Comparison of ENCODE assay signal across 8 cellular contexts in genomic region chr17:56835259-56835575, GRCh38. TPM values are rescaled to one million over a fixed set of nuclear protein-coding genes. Genes with fewer than 3 reads are reported as not detected.
DNase-seq lines count a peak whose midpoint lies in the region; ATAC-seq and TF ChIP-seq lines count a peak whose summit lies in the region.

No MANE protein-coding gene starts in this region.

- H3K4me3 ChIP-seq in right lobe of liver: peak overlapping the region; percentile 64 to 77 (median 69)

- peaks cover 29% of the 10 kb centered on the region for H3K36me3 Mint-ChIP-seq in activated naive CD4-positive, alpha-beta T cell treated with anti-CD3 and anti-CD28 coated beads for 36 hours (ENCODE audit: low read depth)
- H3K36me3 Mint-ChIP-seq in activated naive CD4-positive, alpha-beta T cell treated with anti-CD3 and anti-CD28 coated beads, Interleukin-2, amount 50 U/mL, for 72 hours: peaks cover 25 to 40% of the 10 kb centered on the region in 2 donors
- H3K36me3 Mint-ChIP-seq in type B pancreatic cell: peaks cover 32% of the 10 kb centered on the region

- H3K27ac Mint-ChIP-seq in activated naive CD4-positive, alpha-beta T cell treated with anti-CD3 and anti-CD28 coated beads for 36 hours: no peak overlapping the region
- H3K27ac Mint-ChIP-seq in activated naive CD4-positive, alpha-beta T cell treated with anti-CD3 and anti-CD28 coated beads, Interleukin-2, amount 50 U/mL, for 72 hours: peak overlapping the region; percentile 83 to 94
- peak overlapping the region; percentile 79 for H3K27ac Mint-ChIP-seq in type B pancreatic cell

- no peak for TF ChIP-seq POLR2A in right lobe of liver (IDR thresholded peaks at IDR 0.05)

- no peak for DNase-seq in activated naive CD4-positive, alpha-beta T cell treated with anti-CD3 and anti-CD28 coated beads for 36 hours
- no peak for DNase-seq in activated naive CD4-positive, alpha-beta T cell treated with anti-CD3 and anti-CD28 coated beads, Interleukin-2, amount 50 U/mL, for 16 hours
- no peak for DNase-seq in activated naive CD4-positive, alpha-beta T cell treated with anti-CD3 and anti-CD28 coated beads, Interleukin-2, amount 50 U/mL, for 72 hours (ENCODE audit: low spot score in 2 of 2)
- DNase-seq in right lobe of liver (no peak), type B pancreatic cell (ENCODE audit: extremely low spot score, unreplicated experiment) (no peak), NCI-H526 treated with DMSO at 0.1 percent for 48 hours (lab: John Stamatoyannopoulos, UW) (no peak), NCI-H187 treated with DMSO at 0.1 percent for 48 hours (lab: John Stamatoyannopoulos, UW) (no peak)
- DNase-seq in stimulated activated CD4-positive, alpha-beta T cell treated with anti-CD3 and anti-CD28 coated beads, Interleukin-4, amount 100 ng/mL, for 4 hours: no peak

- WGBS in right lobe of liver (ENCODE audit: insufficient coverage, low coverage, low lambda C conversion rate, missing lambda C conversion rate): 52% methylated on average over 3 of the region's 6 CpGs

- H3K4me3 Mint-ChIP-seq in activated naive CD4-positive, alpha-beta T cell treated with anti-CD3 and anti-CD28 coated beads for 36 hours: peak overlapping the region; percentile 89
- peak overlapping the region; percentile 91 for H3K4me3 Mint-ChIP-seq in type B pancreatic cell

- no peaks in the 10 kb centered on the region for H3K27me3 ChIP-seq in right lobe of liver

- no peaks in the 10 kb centered on the region for H3K36me3 ChIP-seq in right lobe of liver

- CTCF ChIA-PET in activated naive CD4-positive, alpha-beta T cell treated with anti-CD3 and anti-CD28 coated beads for 36 hours (lab: Charles Lee): interaction anchor here (0.5 to 3.1 kb wide), 8 partner anchors 9 to 143 kb away, joined by 3 to 17 read pairs (median 3); partner anchors contain the start of gene SCPEP1

- no peak for TF ChIP-seq CTCF in right lobe of liver (IDR thresholded peaks at IDR 0.05)
- no peak for TF ChIP-seq CTCF in type B pancreatic cell (conservative IDR thresholded peaks at IDR 0.05)

- H3K9me3 Mint-ChIP-seq in activated naive CD4-positive, alpha-beta T cell treated with anti-CD3 and anti-CD28 coated beads for 36 hours: no peaks in the 10 kb centered on the region
- no peaks in the 10 kb centered on the region for H3K9me3 Mint-ChIP-seq in activated naive CD4-positive, alpha-beta T cell treated with anti-CD3 and anti-CD28 coated beads, Interleukin-2, amount 50 U/mL, for 72 hours
- H3K9me3 Mint-ChIP-seq in type B pancreatic cell: no peaks in the 10 kb centered on the region

- no peak for ATAC-seq in activated naive CD4-positive, alpha-beta T cell treated with anti-CD3 and anti-CD28 coated beads, Interleukin-2, amount 50 U/mL, for 72 hours
- no peak for ATAC-seq in right lobe of liver

- intact Hi-C loops in activated naive CD4-positive, alpha-beta T cell treated with anti-CD3 and anti-CD28 coated beads for 36 hours (cut with micrococcal nuclease): loop anchor here (2.0 kb wide), 1 partner anchor 236 kb away; no protein-coding TSS in a partner anchor
- intact Hi-C loops in right lobe of liver (cut with DNase I): no loop called here

- H3K27me3 Mint-ChIP-seq in activated naive CD4-positive, alpha-beta T cell treated with anti-CD3 and anti-CD28 coated beads for 36 hours (ENCODE audit: low read depth): no peaks in the 10 kb centered on the region
- H3K27me3 Mint-ChIP-seq in type B pancreatic cell: peaks cover 4% of the 10 kb centered on the region

- H3K4me1 ChIP-seq in right lobe of liver: peaks cover 0 to 12% (median 6%) of the 10 kb centered on the region in 4 donors

- H3K4me1 Mint-ChIP-seq in activated naive CD4-positive, alpha-beta T cell treated with anti-CD3 and anti-CD28 coated beads for 36 hours (ENCODE audit: low read depth): peaks cover 54% of the 10 kb centered on the region
- peaks cover 18% of the 10 kb centered on the region for H3K4me1 Mint-ChIP-seq in type B pancreatic cell (ENCODE audit: unreplicated experiment)

- H3K27ac ChIP-seq in right lobe of liver: peak overlapping the region; percentile 44 to 84 (median 80)

- no peaks in the 10 kb centered on the region for H3K9me3 ChIP-seq in right lobe of liver

RNA-seq across cellular contexts. Expression of gene DGKE, which starts 1.3 kb away (rescaled TPM):
- 10 to 100 TPM; 18.1 to 18.4 TPM for total RNA-seq in activated naive CD4-positive, alpha-beta T cell treated with anti-CD3 and anti-CD28 coated beads for 36 hours
- 10 to 100 TPM; 29.8 to 30.0 TPM for total RNA-seq in activated naive CD4-positive, alpha-beta T cell treated with anti-CD3 and anti-CD28 coated beads, Interleukin-2, amount 50 U/mL, for 72 hours
- 10 to 100 TPM in 1 of 6 experiments, 1 to 10 TPM in 5; 2.2 to 10.4 (median 3.4) TPM for total RNA-seq in right lobe of liver
- total RNA-seq in type B pancreatic cell (ENCODE audit: low replicate concordance): 5.3 and 6.9 TPM in 2 replicates

RNA-seq across cellular contexts. Expression of gene C17orf67, which starts 1.5 kb away (rescaled TPM):
- total RNA-seq in activated naive CD4-positive, alpha-beta T cell treated with anti-CD3 and anti-CD28 coated beads for 36 hours: 1 to 10 TPM; 1.9 to 2.2 TPM
- total RNA-seq in activated naive CD4-positive, alpha-beta T cell treated with anti-CD3 and anti-CD28 coated beads, Interleukin-2, amount 50 U/mL, for 72 hours: 1 to 10 TPM; 2.5 to 3.5 TPM
- total RNA-seq in right lobe of liver: 1 to 10 TPM in 1 of 6 experiments, under 1 TPM in 5; 0.31 to 1.1 (median 0.78) TPM
- total RNA-seq in type B pancreatic cell (ENCODE audit: low replicate concordance): 2.0 and 4.1 TPM in 2 replicates
